Comparison of ENCODE assay signal across 22 cellular contexts in genomic region chr7:35022725-35023124, GRCh38. TPM values are rescaled to one million over a fixed set of nuclear protein-coding genes. Genes with fewer than 3 reads are reported as not detected.
DNase-seq lines count a peak whose midpoint lies in the region; ATAC-seq, FAIRE-seq and TF ChIP-seq lines count a peak whose summit lies in the region.
"Had no signal": no experiment of that assay in that cellular context is flagged by ENCODE, and none has a peak within 500 bp of the region (broad histone marks: within the 10 kb centered on the region; RNA-seq: fewer than 3 reads in every experiment).

No MANE protein-coding gene starts in this region.

- intact Hi-C loops in ascending aorta (cut with DNase I): no loop called here

- no peak overlapping the region for H2BK20ac ChIP-seq in H1 (ENCODE audit: low read length)

- H3K9me3 Mint-ChIP-seq in activated naive CD8-positive, alpha-beta T cell treated with anti-CD3 and anti-CD28 coated beads, Interleukin-2, amount 50 U/mL, for 24 hours: no peaks in the 10 kb centered on the region
- H3K9me3 Mint-ChIP-seq in activated naive CD8-positive, alpha-beta T cell treated with anti-CD3 and anti-CD28 coated beads for 36 hours: no peaks in the 10 kb centered on the region
- H3K9me3 Mint-ChIP-seq: CD4-positive, alpha-beta memory T cell; GM23338; HFFc6 had no signal

- peak overlapping the region; percentile 80 for H4K8ac ChIP-seq in H1 (ENCODE audit: extremely low read depth, insufficient read depth, low read length)
- no peak overlapping the region for H4K8ac ChIP-seq in trophoblast cell (ENCODE audit: low read depth, low read length)

- CTCF ChIA-PET in H1 (lab: Charles Lee; ENCODE audit: partially characterized antibody): interaction anchor here (0.6 to 1.2 kb wide), 2 partner anchors 199 to 562 kb away, joined by 3 read pairs; no protein-coding TSS in a partner anchor

- no peak overlapping the region for H4K12ac ChIP-seq in trophoblast cell (ENCODE audit: low read depth, low read length)

- H3K9me3 ChIP-seq in MM.1S (replicated peaks; ENCODE audit: insufficient read depth, low read length): no peaks in the 10 kb centered on the region
- no peaks in the 10 kb centered on the region for H3K9me3 ChIP-seq in H1 (ENCODE audit: insufficient read depth in 2 of 2, low read depth in 1 of 2, low read length in 1 of 2)
- no peaks in the 10 kb centered on the region for H3K9me3 ChIP-seq in trophoblast cell (ENCODE audit: insufficient read depth, low read depth, low read length)
- no peaks in the 10 kb centered on the region for H3K9me3 ChIP-seq in ascending aorta
- H3K9me3 ChIP-seq: HAP-1 had no signal

- H2AFZ ChIP-seq in MM.1S (ENCODE audit: low read length) (no peak overlapping the region; the same call in 1 of the 2 replicates), H1 (ENCODE audit: low read length) (no peak overlapping the region), trophoblast cell (ENCODE audit: insufficient read depth, low read length, poor library complexity) (no peak overlapping the region)
- H2AFZ ChIP-seq: GM23338 had no signal

- peak overlapping the region; percentile 87 for H3K4me2 ChIP-seq in MM.1S (ENCODE audit: low read depth, low read length)
- no peak overlapping the region for H3K4me2 ChIP-seq in H1 (ENCODE audit: insufficient read depth in 1 of 2, low read depth in 2 of 2, low read length in 2 of 2)
- no peak overlapping the region for H3K4me2 ChIP-seq in trophoblast cell (ENCODE audit: low read length)
- H3K4me2 ChIP-seq: GM23338 had no signal

- H3K23me2 ChIP-seq in H1 (ENCODE audit: low read depth, low read length): peaks cover 1% of the 10 kb centered on the region; the same call in 1 of the 2 replicates

- H3K27ac ChIP-seq in MM.1S (ENCODE audit: low read length): peak overlapping the region; percentile 93
- peak overlapping the region; percentile 28; the same call in 1 of the 2 replicates for H3K27ac ChIP-seq in H1 (ENCODE audit: low read depth, low read length)
- no peak overlapping the region for H3K27ac ChIP-seq in trophoblast cell (ENCODE audit: low read depth, low read length)
- no peak overlapping the region for H3K27ac ChIP-seq in ascending aorta
- H3K27ac ChIP-seq: 22Rv1 had no signal

- no peak for DNase-seq in activated naive CD8-positive, alpha-beta T cell treated with anti-CD3 and anti-CD28 coated beads, Interleukin-2, amount 50 U/mL, for 24 hours
- DNase-seq in activated naive CD8-positive, alpha-beta T cell treated with anti-CD3 and anti-CD28 coated beads for 36 hours: no peak
- DNase-seq in MM.1S: no peak
- no peak for DNase-seq in H1 (ENCODE audit: low read depth in 1 of 2, low spot score in 2 of 2)
- no peak for DNase-seq in trophoblast cell
- DNase-seq in stimulated activated naive CD8-positive, alpha-beta T cell treated with anti-CD3 and anti-CD28 coated beads, Interleukin-15, Interleukin-2, amounts not matched to agents 100 U/mL and 50 U/mL, for 24 hours: no peak
- DNase-seq in activated T-cell treated with anti-CD3 and anti-CD28 coated beads for 4 hours: no peak
- DNase-seq in ascending aorta (ENCODE audit: low spot score in 2 of 2): no peak
- DNase-seq: C1 segment of cervical spinal cord; Calu3; CD4-positive, alpha-beta memory T cell; COR-L47; DMS53; DMS79 treated with DMSO at 0.1 percent for 48 hours; GF-D8; HFFc6 had no signal

- no peaks in the 10 kb centered on the region for H3K9me2 ChIP-seq in MM.1S (replicated peaks; ENCODE audit: insufficient read depth, low read length)

- no peaks in the 10 kb centered on the region for H4K20me1 ChIP-seq in MM.1S (ENCODE audit: insufficient read depth, low read length)
- H4K20me1 ChIP-seq in H1 (replicated peaks in 1 of 2; ENCODE audit: control insufficient read depth in 1 of 2, insufficient read depth in 2 of 2, low read length in 2 of 2): peaks cover 0 to 2% of the 10 kb centered on the region in 2 experiments

- TF ChIP-seq CTCF in MM.1S (IDR thresholded peaks at IDR 0.05; ENCODE audit: low read length): no peak
- TF ChIP-seq CTCF in H1 (IDR thresholded peaks at IDR 0.05; ENCODE audit: control extremely low read depth in 1 of 3, insufficient read depth in 1 of 3, low read depth in 1 of 3, low read length in 3 of 3): no peak
- TF ChIP-seq CTCF in ascending aorta (IDR thresholded peaks at IDR 0.05): no peak

- no peak overlapping the region for H4K5ac ChIP-seq in H1 (ENCODE audit: insufficient read length, low read depth, low read length)

- H3K27me3 ChIP-seq in MM.1S (replicated peaks; ENCODE audit: insufficient read depth, low read length) (no peaks in the 10 kb centered on the region), H1 (replicated peaks in 1 of 4; ENCODE audit: control insufficient read depth in 3 of 4, extremely low read depth in 1 of 4, insufficient read depth in 3 of 4, low read length in 3 of 4) (no peaks in the 10 kb centered on the region), trophoblast cell (ENCODE audit: insufficient read depth, low read length) (no peaks in the 10 kb centered on the region), ascending aorta (no peaks in the 10 kb centered on the region)

- H3F3A ChIP-seq in MM.1S (ENCODE audit: insufficient read depth, low read length): peaks cover 23% of the 10 kb centered on the region

- no peaks in the 10 kb centered on the region for H3K79me1 ChIP-seq in H1 (ENCODE audit: low read depth, low read length)
- H3K79me1 ChIP-seq in trophoblast cell (ENCODE audit: low read length): peaks cover 8% of the 10 kb centered on the region

- H2BK15ac ChIP-seq in H1 (ENCODE audit: low read length): no peak overlapping the region

- no peak overlapping the region for H3K23ac ChIP-seq in H1 (ENCODE audit: insufficient read length)
- H3K23ac ChIP-seq in trophoblast cell (ENCODE audit: low read length): no peak overlapping the region

- no peak for FAIRE-seq in H1 (lab: Jason Lieb, UNC)
- FAIRE-seq: GM12891, GM18507, H54 had no signal

- no peak overlapping the region for H3K18ac ChIP-seq in H1 (ENCODE audit: extremely low read depth, low read length)
- H3K18ac ChIP-seq in trophoblast cell (ENCODE audit: low read length): no peak overlapping the region

- 93% methylated on average over 12 of the region's 12 CpGs; no CpG with 5 or more reads in 1 of the 2 experiments for WGBS in H1 (ENCODE audit: extremely low coverage in 1 of 2, insufficient coverage in 1 of 2, insufficient read length in 1 of 2, insufficient replicate concordance in 2 of 2, low coverage in 1 of 2, low lambda C conversion rate in 2 of 2, missing lambda C conversion rate in 1 of 2), 2 experiments
- WGBS in trophoblast cell (ENCODE audit: extremely low coverage, insufficient coverage, insufficient read length): no CpG with 5 or more reads among the region's 12 CpGs

- no peak overlapping the region for H4K91ac ChIP-seq in H1 (replicated peaks; ENCODE audit: insufficient read length, low read length)
- H4K91ac ChIP-seq in trophoblast cell (ENCODE audit: low read depth, low read length): no peak overlapping the region

- TF ChIP-seq RAD21 in H1 (IDR thresholded peaks at IDR 0.05 in 1 of 2, conservative IDR thresholded peaks at IDR 0.05 in 1 of 2; ENCODE audit: low read depth in 2 of 2, low read length in 2 of 2): no peak

- H3K79me2 ChIP-seq in MM.1S (ENCODE audit: low read length): peaks cover 91% of the 10 kb centered on the region
- H3K79me2 ChIP-seq in H1 (ENCODE audit: control insufficient read depth in 1 of 2, insufficient read depth in 2 of 2, low read length in 2 of 2): peaks cover 0 to 71% of the 10 kb centered on the region in 2 experiments; a peak in 2 of 4 replicates
- H3K79me2 ChIP-seq in trophoblast cell (ENCODE audit: control insufficient read depth, insufficient read depth, low read length, poor library complexity): peaks cover 7% of the 10 kb centered on the region

- no peak overlapping the region for H2BK5ac ChIP-seq in H1 (ENCODE audit: low read depth, low read length)
- H2BK5ac ChIP-seq in trophoblast cell (ENCODE audit: low read depth, low read length, poor library complexity): no peak overlapping the region

- POLR2A ChIA-PET in H1 (lab: Charles Lee; ENCODE audit: partially characterized antibody): interaction anchor here (0.5 kb wide), 1 partner anchor 1060 kb away, joined by 3 read pairs; no protein-coding TSS in a partner anchor

- H3K27ac Mint-ChIP-seq in activated naive CD8-positive, alpha-beta T cell treated with anti-CD3 and anti-CD28 coated beads, Interleukin-2, amount 50 U/mL, for 24 hours: no peak overlapping the region
- no peak overlapping the region for H3K27ac Mint-ChIP-seq in activated naive CD8-positive, alpha-beta T cell treated with anti-CD3 and anti-CD28 coated beads for 36 hours
- H3K27ac Mint-ChIP-seq: CD4-positive, alpha-beta memory T cell; HFFc6 had no signal

- H3K56ac ChIP-seq in H1 (replicated peaks; ENCODE audit: insufficient read length, low read depth, low read length): no peak overlapping the region

- H3K4me3 Mint-ChIP-seq in activated naive CD8-positive, alpha-beta T cell treated with anti-CD3 and anti-CD28 coated beads, Interleukin-2, amount 50 U/mL, for 24 hours: no peak overlapping the region
- no peak overlapping the region for H3K4me3 Mint-ChIP-seq in activated naive CD8-positive, alpha-beta T cell treated with anti-CD3 and anti-CD28 coated beads for 36 hours
- H3K4me3 Mint-ChIP-seq: CD4-positive, alpha-beta memory T cell; GM23338; HFFc6 had no signal

- no peak overlapping the region for H2BK120ac ChIP-seq in H1 (replicated peaks; ENCODE audit: low read depth, low read length)
- no peak overlapping the region for H2BK120ac ChIP-seq in trophoblast cell (ENCODE audit: insufficient read depth, low read length, poor library complexity)

- H3K36me3 ChIP-seq in MM.1S (replicated peaks; ENCODE audit: insufficient read depth, low read length) (no peaks in the 10 kb centered on the region), H1 (ENCODE audit: control insufficient read depth in 2 of 4, insufficient read depth in 4 of 4, low read length in 3 of 4) (no peaks in the 10 kb centered on the region), trophoblast cell (ENCODE audit: control insufficient read depth in 1 of 2, insufficient read depth in 2 of 2, low read length in 2 of 2) (no peaks in the 10 kb centered on the region), ascending aorta (no peaks in the 10 kb centered on the region)
- H3K36me3 ChIP-seq: HAP-1 had no signal

- peak; percentile 24 for ATAC-seq in activated naive CD8-positive, alpha-beta T cell treated with anti-CD3 and anti-CD28 coated beads, Interleukin-2, amount 50 U/mL, for 24 hours
- no peak for ATAC-seq in stimulated activated naive CD8-positive, alpha-beta T cell treated with anti-CD3 and anti-CD28 coated beads, Interleukin-15, Interleukin-2, amounts not matched to agents 100 U/mL and 50 U/mL, for 24 hours
- ATAC-seq: GM23338 had no signal

- peaks cover 35% of the 10 kb centered on the region for H3K4me1 ChIP-seq in MM.1S (ENCODE audit: low read length)
- H3K4me1 ChIP-seq in H1 (replicated peaks in 1 of 4; ENCODE audit: control insufficient read depth in 3 of 4, insufficient read depth in 4 of 4, low read length in 3 of 4): peaks cover 0 to 8% (median 1%) of the 10 kb centered on the region in 4 experiments; a peak in 2 of 7 replicates
- peaks cover 15 to 19% of the 10 kb centered on the region in 2 experiments for H3K4me1 ChIP-seq in trophoblast cell (ENCODE audit: control insufficient read depth in 1 of 2, insufficient read depth in 2 of 2, low read length in 2 of 2)
- H3K4me1 ChIP-seq in ascending aorta: peaks cover 0 to 3% of the 10 kb centered on the region in 2 donors
- H3K4me1 ChIP-seq: HAP-1 had no signal

- peak overlapping the region; percentile 69 for H3K9ac ChIP-seq in MM.1S (ENCODE audit: low read length)
- H3K9ac ChIP-seq in H1 (replicated peaks in 1 of 4; ENCODE audit: extremely low read depth in 1 of 4, low read depth in 3 of 4, low read length in 3 of 4): no peak overlapping the region
- no peak overlapping the region for H3K9ac ChIP-seq in trophoblast cell (ENCODE audit: low read length)

- H3K14ac ChIP-seq in H1 (ENCODE audit: insufficient read length): no peak overlapping the region
- no peak overlapping the region for H3K14ac ChIP-seq in trophoblast cell (ENCODE audit: low read length)

- H3K4ac ChIP-seq in H1 (replicated peaks; ENCODE audit: insufficient read length, low read depth, low read length): no peak overlapping the region
- H3K4ac ChIP-seq in trophoblast cell (ENCODE audit: low read depth, low read length): peak overlapping the region; percentile 59

- H3K4me3 ChIP-seq in MM.1S (ENCODE audit: low read length) (peak overlapping the region; percentile 48), H1 (ENCODE audit: extremely low read depth in 1 of 4, insufficient read depth in 2 of 4, low read depth in 3 of 4, low read length in 4 of 4) (no peak overlapping the region), trophoblast cell (ENCODE audit: low read depth, low read length) (no peak overlapping the region), ascending aorta (no peak overlapping the region)
- H3K4me3 ChIP-seq: GM23338, HAP-1 had no signal

- no peaks in the 10 kb centered on the region for H3K36me3 Mint-ChIP-seq in activated naive CD8-positive, alpha-beta T cell treated with anti-CD3 and anti-CD28 coated beads, Interleukin-2, amount 50 U/mL, for 24 hours (ENCODE audit: low read depth)
- no peaks in the 10 kb centered on the region for H3K36me3 Mint-ChIP-seq in activated naive CD8-positive, alpha-beta T cell treated with anti-CD3 and anti-CD28 coated beads for 36 hours
- H3K36me3 Mint-ChIP-seq: CD4-positive, alpha-beta memory T cell had no signal

- TF ChIP-seq POLR2A in H1 (IDR thresholded peaks at IDR 0.05; ENCODE audit: control extremely low read depth in 1 of 2, low read depth in 2 of 2, low read length in 2 of 2): no peak

- H2BK12ac ChIP-seq in H1 (ENCODE audit: low read depth, low read length) (no peak overlapping the region), trophoblast cell (ENCODE audit: low read length) (no peak overlapping the region)

- H2AK5ac ChIP-seq in H1 (ENCODE audit: low read depth, low read length) (no peak overlapping the region), trophoblast cell (ENCODE audit: low read length) (no peak overlapping the region)

- H3K27me3 Mint-ChIP-seq in activated naive CD8-positive, alpha-beta T cell treated with anti-CD3 and anti-CD28 coated beads, Interleukin-2, amount 50 U/mL, for 24 hours: peaks cover 2% of the 10 kb centered on the region
- no peaks in the 10 kb centered on the region for H3K27me3 Mint-ChIP-seq in activated naive CD8-positive, alpha-beta T cell treated with anti-CD3 and anti-CD28 coated beads for 36 hours
- H3K27me3 Mint-ChIP-seq: CD4-positive, alpha-beta memory T cell had no signal

- no peak for TF ChIP-seq EP300 in H1 (IDR thresholded peaks at IDR 0.05; ENCODE audit: borderline replicate concordance in 1 of 2, low read depth in 2 of 2, low read length in 2 of 2)

- peaks cover 2% of the 10 kb centered on the region for H3K4me1 Mint-ChIP-seq in activated naive CD8-positive, alpha-beta T cell treated with anti-CD3 and anti-CD28 coated beads, Interleukin-2, amount 50 U/mL, for 24 hours
- no peaks in the 10 kb centered on the region for H3K4me1 Mint-ChIP-seq in activated naive CD8-positive, alpha-beta T cell treated with anti-CD3 and anti-CD28 coated beads for 36 hours

RNA-seq across cellular contexts. Expression of gene DPY19L1, which starts 14.6 kb away (rescaled TPM):
- total RNA-seq in activated naive CD8-positive, alpha-beta T cell treated with anti-CD3 and anti-CD28 coated beads for 36 hours: 1 to 10 TPM; 5.3 to 6.3 TPM
- total RNA-seq in H1 (2021; fragmentation: NEBNext Ultra II Directional; extraction: Animal tissue kit (Norgen Biotek cat#: 25700)): 18.3 and 23.3 TPM in 2 replicates
- polyA plus RNA-seq in H1 (2011; rRNA removed): 7.6 and 14.1 TPM in 2 replicates
- 12.0 TPM for polyA plus RNA-seq in H1 (2011; cell fraction: cytosol; rRNA removed)
- 5.0 TPM for polyA plus RNA-seq in H1 (2011; cell fraction: nucleus; rRNA removed)
- polyA plus RNA-seq in H1 (2012, experiment 1 of 2): 9.7 to 22.5 TPM (median 11.1 TPM) in 4 replicates
- 2.2 TPM for polyA plus RNA-seq in H1 (2012, experiment 2 of 2)
- polyA plus RNA-seq in H1 (2013, experiment 1 of 2): 14.1 TPM
- 15.0 TPM for polyA plus RNA-seq in H1 (2013, experiment 2 of 2)
- polyA minus RNA-seq in H1 (2011; rRNA and poly(A)+ RNA removed): 12.2 and 25.2 TPM in 2 replicates
- 9.2 TPM for polyA minus RNA-seq in H1 (2011; cell fraction: cytosol; rRNA and poly(A)+ RNA removed)
- polyA minus RNA-seq in H1 (2011; cell fraction: nucleus; rRNA and poly(A)+ RNA removed): 13.2 TPM
- 24.0 and 24.3 TPM in 2 replicates for polyA plus RNA-seq in trophoblast cell (2013)
- total RNA-seq in ascending aorta: 190 TPM

Comparison
In these comparisons a context has a peak if more than half of its experiments do, and no peak if none do; other contexts are left out.
1. H3K27ac ChIP-seq: peak in MM.1S (single experiment) and H1 (single experiment); none in trophoblast cell (single experiment) and ascending aorta (0 of 2).